Comparison of ENCODE assay signal across 34 cellular contexts in the genomic region with DNA sequence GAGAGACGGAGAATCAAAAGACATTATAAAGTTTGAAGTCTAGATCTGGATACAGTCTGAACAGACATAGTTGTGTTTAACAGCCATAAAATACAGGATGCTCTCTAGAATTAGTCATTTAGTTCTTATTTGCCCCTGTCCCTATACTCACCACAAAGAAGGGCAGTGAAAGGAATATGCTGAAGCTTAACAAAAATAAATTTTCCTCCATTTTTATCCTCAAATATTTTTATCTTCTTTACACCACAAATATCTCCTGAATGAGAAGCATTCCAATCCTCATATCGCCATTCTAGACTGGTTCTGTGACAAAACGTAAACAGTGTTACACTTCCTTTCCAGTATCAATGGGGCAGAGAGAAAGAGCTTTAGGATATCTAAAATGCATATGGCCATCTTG. TPM values are rescaled to one million over a fixed set of nuclear protein-coding genes. Genes with fewer than 3 reads are reported as not detected.
"Had no signal": no experiment of that assay in that cellular context is flagged by ENCODE, and none has a peak within 500 bp of the region (broad histone marks: within the 10 kb centered on the region; RNA-seq: fewer than 3 reads in every experiment).

No MANE protein-coding gene starts in this region.

- H3K4me1 ChIP-seq: esophagus muscularis mucosa, gastrocnemius medialis had no signal

- DNase-seq: activated B cell treated with CpG ODN at 0.5 μM for 24 hours; activated CD4-positive, alpha-beta T cell treated with anti-CD3 and anti-CD28 coated beads for 48 hours; activated CD4-positive, alpha-beta T cell treated with anti-CD3 and anti-CD28 coated beads, Interleukin-2, amount 50 U/mL, for 1 hour; activated CD4-positive, alpha-beta T cell treated with anti-CD3 and anti-CD28 coated beads, Interleukin-2, amount 50 U/mL, for 48 hours; activated CD8-positive, alpha-beta memory T cell treated with anti-CD3 and anti-CD28 coated beads for 24 hours; activated CD8-positive, alpha-beta T cell treated with anti-CD3 and anti-CD28 coated beads for 36 hours; activated effector memory CD4-positive, alpha-beta T cell treated with Interleukin-2 at 50 U/mL for 16 hours; activated gamma-delta T cell treated with Interleukin-2 at 50 U/mL for 16 hours; activated naive CD4-positive, alpha-beta T cell treated with anti-CD3 and anti-CD28 coated beads, Interleukin-2, amount 50 U/mL, for 16 hours; activated naive CD4-positive, alpha-beta T cell treated with Interleukin-2 at 50 U/mL for 16 hours; activated T-cell treated with anti-CD3 and anti-CD28 coated beads, Interleukin-2, amount 50 U/mL, for 4 hours; amniotic stem cell; anterior cingulate cortex; brain microvascular endothelial cell; dorsolateral prefrontal cortex; effector memory CD4-positive, alpha-beta T cell; endodermal cell; erythroblast; foreskin keratinocyte; gastrocnemius medialis; glutamatergic neuron; T-helper 1 cell; T-helper 17 cell; T1000; WERI-Rb-1 had no signal

- H3K9me3 ChIP-seq: esophagus muscularis mucosa, gastrocnemius medialis had no signal

- H3K27me3 ChIP-seq: brain microvascular endothelial cell, dorsolateral prefrontal cortex, esophagus muscularis mucosa, foreskin keratinocyte, gastrocnemius medialis had no signal

- H3K36me3 ChIP-seq: brain microvascular endothelial cell, esophagus muscularis mucosa, gastrocnemius medialis, WERI-Rb-1 had no signal

- ATAC-seq: activated CD4-positive, CD25-positive, alpha-beta regulatory T cell treated with anti-CD3 and anti-CD28 coated beads, Interleukin-2, amount 50 U/mL, for 24 hours; activated CD8-positive, alpha-beta T cell treated with anti-CD3 and anti-CD28 coated beads for 36 hours; activated T-cell treated with anti-CD3 and anti-CD28 coated beads, Interleukin-2, amount 50 U/mL, for 4 hours; activated T-helper 17 cell treated with anti-CD3 and anti-CD28 coated beads, Interleukin-2, amount 50 U/mL, for 72 hours; foreskin keratinocyte; gastrocnemius medialis; T-helper 17 cell had no signal

- H3K4me3 ChIP-seq: coronary artery, dorsolateral prefrontal cortex, esophagus muscularis mucosa, gastrocnemius medialis had no signal

- H3K27ac ChIP-seq: brain microvascular endothelial cell, coronary artery, esophagus muscularis mucosa, foreskin keratinocyte, gastrocnemius medialis, WERI-Rb-1 had no signal

RNA-seq across cellular contexts. Expression of gene OR9A2, which starts 1.6 kb away (rescaled TPM):
- total RNA-seq: activated CD8-positive, alpha-beta T cell treated with anti-CD3 and anti-CD28 coated beads for 36 hours; activated T-cell treated with anti-CD3 and anti-CD28 coated beads, Interleukin-2, amount 50 U/mL, for 4 hours; astrocyte; bronchial epithelial cell; cardiac septum; endodermal cell; esophagus muscularis mucosa; foreskin keratinocyte; gastrocnemius medialis; T-helper 17 cell had no signal
- polyA plus RNA-seq: adipose tissue, foreskin keratinocyte had no signal

RNA-seq across cellular contexts. Expression of gene OR6V1, which starts 26.8 kb away (rescaled TPM):
- total RNA-seq: activated B cell treated with CpG ODN at 0.5 μM for 24 hours; activated CD8-positive, alpha-beta T cell treated with anti-CD3 and anti-CD28 coated beads for 36 hours; activated T-cell treated with anti-CD3 and anti-CD28 coated beads, Interleukin-2, amount 50 U/mL, for 4 hours; activated T-helper 17 cell treated with anti-CD3 and anti-CD28 coated beads, Interleukin-2, amount 50 U/mL, for 72 hours; astrocyte; bronchial epithelial cell; cardiac septum; cerebellum; dorsolateral prefrontal cortex; endodermal cell; esophagus muscularis mucosa; foreskin keratinocyte; gastrocnemius medialis; T-helper 17 cell had no signal
- polyA plus RNA-seq: adipose tissue, foreskin keratinocyte had no signal
